1 cellular context compared by ENCODE assay signal in genomic region chrX:49166914-49167739, GRCh38.
TF ChIP-seq lines count a peak whose summit lies in the region.

No MANE protein-coding gene starts in this region.

TF ChIP-seq in H1, 55 proteins besides CTCF, POLR2A, EP300 and RAD21:
- TF ChIP-seq SUZ12 (IDR thresholded peaks at IDR 0.05; ENCODE audit: low read length) (no peak), CHD2 (IDR thresholded peaks at IDR 0.05; ENCODE audit: low read length) (no peak), EZH2 (IDR thresholded peaks at IDR 0.05; ENCODE audit: low read depth, low read length, severe bottlenecking) (no peak), SP1 (IDR thresholded peaks at IDR 0.05; ENCODE audit: low read depth, low read length) (no peak), JUN (IDR thresholded peaks at IDR 0.05; ENCODE audit: low read depth, low read length) (no peak), HDAC6 (IDR thresholded peaks at IDR 0.05; ENCODE audit: low read depth, low read length) (no peak)
